ENCODE assay signal across 19 cellular contexts in genomic region chr5:173970878-173971650, GRCh38. TPM values are rescaled to one million over a fixed set of nuclear protein-coding genes. Genes with fewer than 3 reads are reported as not detected.
DNase-seq lines count a peak whose midpoint lies in the region; ATAC-seq and TF ChIP-seq lines count a peak whose summit lies in the region.
"Had no signal": no experiment of that assay in that cellular context is flagged by ENCODE, and none has a peak within 500 bp of the region (broad histone marks: within the 10 kb centered on the region; RNA-seq: fewer than 3 reads in every experiment).

No MANE protein-coding gene starts in this region.

- no peak overlapping the region for H2AK5ac ChIP-seq in H9 (ENCODE audit: insufficient read length, low read length)

- DNase-seq in H9 (no peak), Panc1 (ENCODE audit: low read depth, low spot score) (no peak), inferior parietal cortex (ENCODE audit: extremely low spot score) (peak; percentile 6), retina (no peak), NCI-H524 treated with DMSO at 0.1 percent for 48 hours (lab: John Stamatoyannopoulos, UW) (no peak), COR-L47 (lab: John Stamatoyannopoulos, UW) (no peak)
- DNase-seq in stimulated activated CD4-positive, alpha-beta T cell treated with anti-CD3 and anti-CD28 coated beads, Interleukin-4, amount 100 ng/mL, for 1 hour = no peak
- DNase-seq: activated CD4-positive, alpha-beta T cell treated with anti-CD3 and anti-CD28 coated beads for 4 hours; activated T-cell treated with anti-CD3 and anti-CD28 coated beads for 4 hours; central memory CD4-positive, alpha-beta T cell; DMS 273 treated with DMSO at 0.1 percent for 48 hours; NCI-H2029; NCI-H748 treated with DMSO at 0.1 percent for 48 hours; sigmoid colon; upper lobe of right lung had no signal

- H3K9me3 Mint-ChIP-seq in H9 = peaks cover 0 to under 1% of the 10 kb centered on the region in 2 experiments; a peak in 1 of 5 replicates

- H2BK20ac ChIP-seq in H9 (ENCODE audit: low read depth, low read length, poor library complexity, severe bottlenecking) = no peak overlapping the region

- peaks cover 3% of the 10 kb centered on the region for H3K27me3 Mint-ChIP-seq in H9 (ENCODE audit: low read depth)

- H3K23ac ChIP-seq in H9 (ENCODE audit: insufficient read length, low read depth, low read length) = no peak overlapping the region

- no peak overlapping the region for H3K4me3 ChIP-seq in Panc1 (ENCODE audit: low read depth in 2 of 2, low read length in 2 of 2)
- H3K4me3 ChIP-seq: sigmoid colon, upper lobe of right lung had no signal

- H2BK5ac ChIP-seq in H9 (ENCODE audit: insufficient read length, low read length) = no peak overlapping the region

- H3K79me2 ChIP-seq in H9 (ENCODE audit: insufficient read depth, low read length) = no peaks in the 10 kb centered on the region

- H3K27ac ChIP-seq in C4-2B (peak overlapping the region; percentile 7; the same call in 1 of the 2 replicates), H9 (ENCODE audit: insufficient read length, low read depth, low read length) (no peak overlapping the region), Panc1 (ENCODE audit: low read length) (no peak overlapping the region)
- H3K27ac ChIP-seq: sigmoid colon, upper lobe of right lung had no signal

- H3K36me3 Mint-ChIP-seq in H9 (ENCODE audit: insufficient read depth in 1 of 3, low read depth in 3 of 3) = 0 out of 7 replicates have a peak, but pooled peaks cover 0 to under 1% (median 0%) of the 10 kb centered on the region in 3 experiments

- no peaks in the 10 kb centered on the region for H4K20me1 ChIP-seq in H9 (ENCODE audit: control insufficient read depth, insufficient read depth, insufficient read length)

- H3K27ac Mint-ChIP-seq in H9 = peak overlapping the region in 1 of 3 experiments; percentile 59; a peak in 3 of 7 replicates

- H2BK15ac ChIP-seq in H9 (ENCODE audit: low read depth, low read length) = no peak overlapping the region

- ATAC-seq in Panc1 = no peak
- ATAC-seq: upper lobe of right lung had no signal

- BruUV-seq in Panc1 (replicated peaks; lab: Mats Ljungman, UMichigan) = no TSS peak

- no peak overlapping the region for H4K91ac ChIP-seq in H9 (ENCODE audit: insufficient read length, low read depth, low read length)

- H2BK120ac ChIP-seq in H9 (ENCODE audit: low read depth, low read length, poor library complexity, severe bottlenecking) = no peak overlapping the region

- peaks cover 59 to 65% of the 10 kb centered on the region in 2 experiments for H3K4me1 Mint-ChIP-seq in H9

- H3K23me2 ChIP-seq in H9 (ENCODE audit: insufficient read length, low read depth, low read length, poor library complexity, severe bottlenecking) = no peaks in the 10 kb centered on the region

- H3K36me3 ChIP-seq in Panc1 (ENCODE audit: control insufficient read depth, insufficient read depth, low read length) = no peaks in the 10 kb centered on the region
- H3K36me3 ChIP-seq: sigmoid colon, upper lobe of right lung had no signal

- CTCF ChIA-PET in Panc1 (lab: Charles Lee) = interaction anchor here (1.9 kb wide), 1 partner anchor 355 kb away, joined by 5 read pairs; the partner anchor contains the start of gene BOD1

- H3K79me1 ChIP-seq in H9 (ENCODE audit: insufficient read depth, low read depth, low read length, poor library complexity, severe bottlenecking) = no peaks in the 10 kb centered on the region

- POLR2A ChIA-PET in Panc1 (lab: Charles Lee) = no interaction called here

- H3K18ac ChIP-seq in H9 (ENCODE audit: insufficient read length, low read depth, low read length) = no peak overlapping the region

- H4K5ac ChIP-seq in H9 (ENCODE audit: insufficient read length, low read depth, low read length) = no peak overlapping the region

- no peak overlapping the region for H2BK12ac ChIP-seq in H9 (ENCODE audit: insufficient read length, low read depth, low read length)

- no peak overlapping the region for H3K56ac ChIP-seq in H9 (ENCODE audit: insufficient read length, low read depth, low read length)

- H2AFZ ChIP-seq in H9 (ENCODE audit: low read length) = no peak overlapping the region

- H3K9ac ChIP-seq in H9 (ENCODE audit: extremely low read depth, insufficient read length, low read length) = no peak overlapping the region

- in situ Hi-C loops in Panc1 (cut with HindIII; ENCODE audit: low pct_unique_long_range_greater_than_20kb, low sequenced_read_pairs) = no loop called here

- no peak overlapping the region for H3K4me3 Mint-ChIP-seq in H9

- intact Hi-C loops in Panc1 (cut with micrococcal nuclease; ENCODE audit: unreplicated experiment) = loop anchor here (5.0 kb wide), 1 partner anchor 84 kb away; the partner anchor contains the start of gene CPEB4

- H3K9me3 ChIP-seq in H9 (ENCODE audit: control insufficient read depth, low read depth, low read length) = no peaks in the 10 kb centered on the region
- H3K9me3 ChIP-seq in Panc1 (ENCODE audit: control insufficient read depth, insufficient read depth, low read depth, low read length) = no peaks in the 10 kb centered on the region
- H3K9me3 ChIP-seq: sigmoid colon, upper lobe of right lung had no signal

- H3K4ac ChIP-seq in H9 (ENCODE audit: low read depth, low read length) = no peak overlapping the region

- WGBS in H9 (ENCODE audit: extremely low coverage, insufficient read length, low lambda C conversion rate) = no CpG with 5 or more reads among the region's 18 CpGs

- H3K14ac ChIP-seq in H9 (ENCODE audit: insufficient read depth, low read length) = no peak overlapping the region

- H3K4me2 ChIP-seq in H9 (ENCODE audit: insufficient read depth, insufficient read length, low read length) = no peak overlapping the region

- H3T11ph ChIP-seq in H9 (ENCODE audit: low read length) = no peak overlapping the region

- H3K27me3 ChIP-seq in H9 (ENCODE audit: insufficient read depth, low read length) (no peaks in the 10 kb centered on the region), Panc1 (ENCODE audit: control insufficient read depth, insufficient read depth, low read length) (no peaks in the 10 kb centered on the region)
- H3K27me3 ChIP-seq: sigmoid colon, upper lobe of right lung had no signal

- H4K8ac ChIP-seq in H9 (replicated peaks; ENCODE audit: insufficient read length, low read depth, low read length) = no peak overlapping the region

- TF ChIP-seq CTCF in C4-2B (conservative IDR thresholded peaks at IDR 0.05) (peak; percentile 8; the same call in 1 of the 2 replicates), H9 (conservative IDR thresholded peaks at IDR 0.05) (peak; percentile 47), Panc1 (IDR thresholded peaks at IDR 0.05) (peak; percentile 60)

- H3K4me1 ChIP-seq in H9 (ENCODE audit: insufficient read depth, low read length) = peaks cover 5% of the 10 kb centered on the region; the same call in 1 of the 2 replicates
- H3K4me1 ChIP-seq in Panc1 (ENCODE audit: control insufficient read depth, insufficient read depth, low read length) = peaks cover 18% of the 10 kb centered on the region

RNA-seq across cellular contexts. Expression of gene C5orf47, which starts 17.9 kb away (rescaled TPM):
- total RNA-seq in H9 (2021) (0.09 and 0.11 TPM in 2 replicates), Panc1 (2021; ENCODE audit: unreplicated experiment) (not detected)
- not detected for polyA plus RNA-seq in Panc1 (2012; ENCODE audit: insufficient read length)
- total RNA-seq: LHCN-M2; mesenteric fat pad; sigmoid colon; T-helper 1 cell treated with Interleukin-12 subunit alpha and Interleukin-12 subunit beta and Interleukin-4 antibody, amounts not matched to agents 30 ng/mL and 1 ng/mL, for 36 hours; upper lobe of right lung had no signal
- polyA plus RNA-seq: sigmoid colon had no signal

Comparison
In these comparisons a context has a peak if more than half of its experiments do, and no peak if none do; other contexts are left out.
1. CTCF ChIP-seq: peak in every context shown above with its lines; median percentile 60 in Panc1; 47 in H9; 8 in C4-2B.